ENCODE assay signal across 17 cellular contexts in genomic region chr1:199308349-199308846, GRCh38.
DNase-seq lines count a peak whose midpoint lies in the region; ATAC-seq and TF ChIP-seq lines count a peak whose summit lies in the region.
"Had no signal": no experiment of that assay in that cellular context is flagged by ENCODE, and none has a peak within 500 bp of the region (broad histone marks: within the 10 kb centered on the region; RNA-seq: fewer than 3 reads in every experiment).

No MANE protein-coding gene starts in this region.

- H3K9me3 Mint-ChIP-seq in activated CD4-positive, alpha-beta T cell treated with anti-CD3 and anti-CD28 coated beads, Interleukin-2, amount 10 ng/mL, durations not matched to agents 24 days and 14 days: peaks cover 12% of the 10 kb centered on the region
- peaks cover 3% of the 10 kb centered on the region for H3K9me3 Mint-ChIP-seq in activated CD4-positive, alpha-beta T cell treated with anti-CD3 and anti-CD28 coated beads, Interleukin-2, amount 10 ng/mL, durations not matched to agents 7 days and 5 days
- H3K9me3 Mint-ChIP-seq: activated T-helper 2 cell treated with anti-CD3 and anti-CD28 coated beads, Interferon-gamma antibody, Interleukin-2, Interleukin-4, amounts not matched to agents 10 μg/mL and 5 μg/mL and 100 μg/mL, durations not matched to agents 14 hours and 24 hours and 36 hours had no signal

- peaks cover 10% of the 10 kb centered on the region for H3K4me1 Mint-ChIP-seq in activated CD4-positive, alpha-beta T cell treated with anti-CD3 and anti-CD28 coated beads, Interleukin-2, amount 10 ng/mL, durations not matched to agents 24 days and 14 days
- H3K4me1 Mint-ChIP-seq in activated CD4-positive, alpha-beta T cell treated with anti-CD3 and anti-CD28 coated beads, Interleukin-2, amount 10 ng/mL, durations not matched to agents 7 days and 5 days: peaks cover 4% of the 10 kb centered on the region

- H2AFZ ChIP-seq in OCI-LY1 (ENCODE audit: low read length): peak overlapping the region; percentile 92; the same call in 1 of the 2 replicates

- H3K4me3 Mint-ChIP-seq in activated CD4-positive, alpha-beta T cell treated with anti-CD3 and anti-CD28 coated beads, Interleukin-2, amount 10 ng/mL, durations not matched to agents 24 days and 14 days: no peak overlapping the region
- no peak overlapping the region for H3K4me3 Mint-ChIP-seq in activated CD4-positive, alpha-beta T cell treated with anti-CD3 and anti-CD28 coated beads, Interleukin-2, amount 10 ng/mL, durations not matched to agents 7 days and 5 days

- no peaks in the 10 kb centered on the region for H4K20me1 ChIP-seq in OCI-LY1 (ENCODE audit: insufficient read depth, low read length)

- no peaks in the 10 kb centered on the region for H3K79me2 ChIP-seq in OCI-LY1 (ENCODE audit: insufficient read depth, low read length)

- WGBS in right cardiac atrium: 92% methylated on average over 5 of the region's 5 CpGs

- no peak overlapping the region for H3K27ac ChIP-seq in OCI-LY1 (ENCODE audit: low read depth, low read length, poor library complexity, severe bottlenecking)
- no peak overlapping the region for H3K27ac ChIP-seq in right cardiac atrium (ENCODE audit: low read length)
- H3K27ac ChIP-seq: ascending aorta, C4-2B, SJSA1, upper lobe of left lung had no signal

- H3K4me3 ChIP-seq in OCI-LY1 (ENCODE audit: low read depth, low read length, poor library complexity, severe bottlenecking) (no peak overlapping the region), right cardiac atrium (ENCODE audit: low read length) (no peak overlapping the region)
- H3K4me3 ChIP-seq: ascending aorta, SJSA1, upper lobe of left lung had no signal

- peak; percentile 51 for ATAC-seq in GM19035 (IDR thresholded peaks at IDR 0.05; ENCODE audit: unreplicated experiment)
- ATAC-seq in HG02840 (IDR thresholded peaks at IDR 0.05; ENCODE audit: low FRiP score, unreplicated experiment): peak; percentile 70
- no peak for ATAC-seq in omental fat pad (ENCODE audit: low FRiP score)
- no peak for ATAC-seq in right cardiac atrium
- no peak for ATAC-seq in HG02623 (IDR thresholded peaks at IDR 0.05; ENCODE audit: unreplicated experiment)
- ATAC-seq: left colon had no signal

- H3K27me3 Mint-ChIP-seq in activated CD4-positive, alpha-beta T cell treated with anti-CD3 and anti-CD28 coated beads, Interleukin-2, amount 10 ng/mL, durations not matched to agents 24 days and 14 days: peaks cover 15% of the 10 kb centered on the region
- H3K27me3 Mint-ChIP-seq in activated CD4-positive, alpha-beta T cell treated with anti-CD3 and anti-CD28 coated beads, Interleukin-2, amount 10 ng/mL, durations not matched to agents 7 days and 5 days: peaks cover 2% of the 10 kb centered on the region

- no peaks in the 10 kb centered on the region for H3K27me3 ChIP-seq in OCI-LY1 (ENCODE audit: insufficient read depth, low read length)
- no peaks in the 10 kb centered on the region for H3K27me3 ChIP-seq in right cardiac atrium (ENCODE audit: control insufficient read depth, insufficient read depth)
- H3K27me3 ChIP-seq: ascending aorta, SJSA1, upper lobe of left lung had no signal

- H3K27ac Mint-ChIP-seq in activated CD4-positive, alpha-beta T cell treated with anti-CD3 and anti-CD28 coated beads, Interleukin-2, amount 10 ng/mL, durations not matched to agents 24 days and 14 days: peak overlapping the region; percentile 30
- no peak overlapping the region for H3K27ac Mint-ChIP-seq in activated CD4-positive, alpha-beta T cell treated with anti-CD3 and anti-CD28 coated beads, Interleukin-2, amount 10 ng/mL, durations not matched to agents 7 days and 5 days
- H3K27ac Mint-ChIP-seq: activated T-helper 2 cell treated with anti-CD3 and anti-CD28 coated beads, Interferon-gamma antibody, Interleukin-2, Interleukin-4, amounts not matched to agents 10 μg/mL and 5 μg/mL and 100 μg/mL, durations not matched to agents 14 hours and 24 hours and 36 hours had no signal

- TF ChIP-seq CTCF in OCI-LY1 (IDR thresholded peaks at IDR 0.05; ENCODE audit: low read length): no peak
- no peak for TF ChIP-seq CTCF in omental fat pad (IDR thresholded peaks at IDR 0.05)

- POLR2A ChIA-PET in activated CD4-positive, alpha-beta T cell treated with anti-CD3 and anti-CD28 coated beads, Interleukin-2, amount 10 ng/mL, durations not matched to agents 7 days and 5 days (lab: Charles Lee): interaction anchor here (0.6 kb wide), 1 partner anchor 33 kb away, joined by 3 read pairs; no protein-coding TSS in a partner anchor

- H3K9me2 ChIP-seq in OCI-LY1 (ENCODE audit: low read depth, low read length): no peaks in the 10 kb centered on the region

- no peak for DNase-seq in activated CD4-positive, alpha-beta T cell treated with anti-CD3 and anti-CD28 coated beads, Interleukin-2, amount 10 ng/mL, durations not matched to agents 24 days and 14 days
- no peak for DNase-seq in activated CD4-positive, alpha-beta T cell treated with anti-CD3 and anti-CD28 coated beads, Interleukin-2, amount 10 ng/mL, durations not matched to agents 7 days and 5 days
- DNase-seq in omental fat pad (ENCODE audit: low spot score) (no peak), right cardiac atrium (no peak)
- DNase-seq: activated CD4-positive, alpha-beta T cell treated with anti-CD3 and anti-CD28 coated beads for 48 hours; left colon; NCI-H1694 treated with DMSO at 0.1 percent for 48 hours; nucleus accumbens; upper lobe of left lung had no signal

- H3K4me2 ChIP-seq in OCI-LY1 (ENCODE audit: low read length): no peak overlapping the region

- no peaks in the 10 kb centered on the region for H3F3A ChIP-seq in OCI-LY1 (ENCODE audit: insufficient read depth, low read length)

- H3K36me3 ChIP-seq in OCI-LY1 (ENCODE audit: insufficient read depth, low read length): no peaks in the 10 kb centered on the region
- H3K36me3 ChIP-seq: ascending aorta, SJSA1, upper lobe of left lung had no signal

- no peaks in the 10 kb centered on the region for H3K9me3 ChIP-seq in OCI-LY1 (ENCODE audit: low read length)
- no peaks in the 10 kb centered on the region for H3K9me3 ChIP-seq in right cardiac atrium (ENCODE audit: control insufficient read depth, low read length)
- H3K9me3 ChIP-seq: ascending aorta, SJSA1, upper lobe of left lung had no signal

- no peak overlapping the region for H3K9ac ChIP-seq in OCI-LY1 (ENCODE audit: low read length)

- CTCF ChIA-PET in activated CD4-positive, alpha-beta T cell treated with anti-CD3 and anti-CD28 coated beads, Interleukin-2, amount 10 ng/mL, durations not matched to agents 7 days and 5 days (lab: Charles Lee): interaction anchor here (1.0 kb wide), 1 partner anchor 196 kb away, joined by 3 read pairs; no protein-coding TSS in a partner anchor

- H3K4me1 ChIP-seq in OCI-LY1 (ENCODE audit: insufficient read depth, low read length, severe bottlenecking) (peaks cover 36% of the 10 kb centered on the region), right cardiac atrium (ENCODE audit: control insufficient read depth, insufficient read depth, low read length) (no peaks in the 10 kb centered on the region)
- H3K4me1 ChIP-seq: ascending aorta, SJSA1, upper lobe of left lung had no signal

- H3K36me3 Mint-ChIP-seq in activated CD4-positive, alpha-beta T cell treated with anti-CD3 and anti-CD28 coated beads, Interleukin-2, amount 10 ng/mL, durations not matched to agents 24 days and 14 days (ENCODE audit: low read depth): no peaks in the 10 kb centered on the region
- no peaks in the 10 kb centered on the region for H3K36me3 Mint-ChIP-seq in activated CD4-positive, alpha-beta T cell treated with anti-CD3 and anti-CD28 coated beads, Interleukin-2, amount 10 ng/mL, durations not matched to agents 7 days and 5 days (ENCODE audit: low read depth)

- intact Hi-C loops in activated CD4-positive, alpha-beta T cell treated with anti-CD3 and anti-CD28 coated beads, Interleukin-2, amount 10 ng/mL, durations not matched to agents 24 days and 14 days (cut with micrococcal nuclease): loop anchor here (2.0 to 5.0 kb wide), 2 partner anchors 28 to 136 kb away; no protein-coding TSS in a partner anchor
- intact Hi-C loops in right cardiac atrium (cut with DNase I): no loop called here

Comparison
In these comparisons a context has a peak if more than half of its experiments do, and no peak if none do; other contexts are left out.
1. ATAC-seq: peak in GM19035 (single experiment) and HG02840 (single experiment); none in omental fat pad (single experiment), right cardiac atrium (0 of 2) and HG02623 (single experiment).